ENCODE assay signal across 21 cellular contexts in the genomic region with DNA sequence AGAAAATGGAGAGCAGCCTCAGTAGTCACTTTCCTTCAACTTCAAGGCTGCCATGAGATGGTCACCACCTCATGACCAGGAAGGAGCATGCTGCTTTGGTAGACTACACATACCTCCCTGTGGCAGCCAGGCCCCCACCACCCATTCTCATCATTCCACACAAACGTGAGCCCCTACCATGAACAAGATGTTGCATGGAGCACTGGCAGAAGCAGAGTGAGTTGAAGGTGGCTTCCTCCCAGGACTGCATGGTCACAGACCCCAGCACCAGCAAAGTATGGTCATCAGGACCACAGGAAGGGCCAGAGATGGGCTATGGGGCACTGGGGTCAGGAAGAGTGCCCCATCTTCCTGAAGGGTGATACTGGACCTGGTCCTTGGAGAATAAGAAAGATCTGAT.
DNase-seq lines count a peak whose midpoint lies in the region; ATAC-seq and TF ChIP-seq lines count a peak whose summit lies in the region.
"Had no signal": no experiment of that assay in that cellular context is flagged by ENCODE, and none has a peak within 500 bp of the region (broad histone marks: within the 10 kb centered on the region; RNA-seq: fewer than 3 reads in every experiment).

No MANE protein-coding gene starts in this region.

- no peaks in the 10 kb centered on the region for H3K79me1 ChIP-seq in IMR-90 (ENCODE audit: low read depth in 1 of 2, low read length in 2 of 2)
- no peaks in the 10 kb centered on the region for H3K79me1 ChIP-seq in neuronal stem cell (ENCODE audit: low read depth, low read length)

- no CpG with 5 or more reads among the region's 1 CpG for WGBS in IMR-90 (ENCODE audit: extremely low coverage in 2 of 2, insufficient read length in 1 of 2), 2 experiments
- no CpG with 5 or more reads among the region's 1 CpG for WGBS in neuronal stem cell (ENCODE audit: extremely low coverage in 2 of 2, insufficient read length in 2 of 2, insufficient replicate concordance in 1 of 2), 2 donors
- 90 to 100% methylated on average over 1 of the region's 1 CpG for WGBS in thyroid gland, 2 donors
- 75 to 80% methylated on average over 1 of the region's 1 CpG for WGBS in body of pancreas, 2 donors

- no peak overlapping the region for H2AK9ac ChIP-seq in IMR-90 (replicated peaks; ENCODE audit: low read depth, low read length, poor library complexity)

- no peaks in the 10 kb centered on the region for H4K20me1 ChIP-seq in IMR-90 (ENCODE audit: insufficient read depth, low read length)
- H4K20me1 ChIP-seq: BLaER1 had no signal

- H4K91ac ChIP-seq in IMR-90 (ENCODE audit: insufficient read depth, low read depth, low read length) (no peak overlapping the region), neuronal stem cell (ENCODE audit: low read depth, low read length, poor library complexity) (peak overlapping the region; percentile 19)

- no peak overlapping the region for H4K5ac ChIP-seq in IMR-90 (ENCODE audit: low read depth, low read length)

- peak overlapping the region; percentile 46 for H2AFZ ChIP-seq in IMR-90 (replicated peaks; ENCODE audit: low read length, poor library complexity)
- no peak overlapping the region for H2AFZ ChIP-seq in neuronal stem cell (ENCODE audit: low read length)

- in situ Hi-C loops in IMR-90 (cut with MboI; ENCODE audit: low sequenced_read_pairs) = no loop called here

- no peaks in the 10 kb centered on the region for H3K9me3 Mint-ChIP-seq in natural killer cell treated with Interleukin-12 subunit alpha and Interleukin-12 subunit beta and Interleukin-15 and Interleukin-18, amount 100 ng/mL, for 72 hours
- H3K9me3 Mint-ChIP-seq in natural killer cell = no peaks in the 10 kb centered on the region
- H3K9me3 Mint-ChIP-seq: CD4-positive, CD25-positive, alpha-beta regulatory T cell; CD8-positive, alpha-beta memory T cell had no signal

- H3K18ac ChIP-seq in IMR-90 (ENCODE audit: low read depth, low read length) (no peak overlapping the region), neuronal stem cell (ENCODE audit: low read length) (no peak overlapping the region)

- H3K4me3 Mint-ChIP-seq in natural killer cell treated with Interleukin-12 subunit alpha and Interleukin-12 subunit beta and Interleukin-15 and Interleukin-18, amount 100 ng/mL, for 72 hours = no peak overlapping the region
- no peak overlapping the region for H3K4me3 Mint-ChIP-seq in natural killer cell
- H3K4me3 Mint-ChIP-seq: CD14-positive monocyte; CD4-positive, alpha-beta memory T cell; CD4-positive, CD25-positive, alpha-beta regulatory T cell; CD8-positive, alpha-beta memory T cell had no signal

- H3K4me2 ChIP-seq in IMR-90 (ENCODE audit: low read depth, low read length) (no peak overlapping the region), neuronal stem cell (ENCODE audit: insufficient read depth, low read length, poor library complexity, severe bottlenecking) (no peak overlapping the region)
- H3K4me2 ChIP-seq: BLaER1 had no signal

- dilution Hi-C loops in IMR-90 (cut with HindIII; ENCODE audit: low sequenced_read_pairs, unreplicated experiment) = no loop called here

- no peak overlapping the region for H3K27ac Mint-ChIP-seq in natural killer cell treated with Interleukin-12 subunit alpha and Interleukin-12 subunit beta and Interleukin-15 and Interleukin-18, amount 100 ng/mL, for 72 hours
- no peak overlapping the region for H3K27ac Mint-ChIP-seq in natural killer cell
- H3K27ac Mint-ChIP-seq: CD14-positive monocyte; CD4-positive, CD25-positive, alpha-beta regulatory T cell had no signal

- H2BK120ac ChIP-seq in IMR-90 (ENCODE audit: low read depth, low read length) (no peak overlapping the region), neuronal stem cell (ENCODE audit: low read depth, low read length) (no peak overlapping the region)

- no peaks in the 10 kb centered on the region for H3K9me1 ChIP-seq in IMR-90 (ENCODE audit: insufficient read depth, low read length)

- DNase-seq in natural killer cell treated with Interleukin-12 subunit alpha and Interleukin-12 subunit beta and Interleukin-15 and Interleukin-18, amount 100 ng/mL, for 72 hours (ENCODE audit: low spot score) = no peak
- DNase-seq in natural killer cell = no peak
- no peak for DNase-seq in IMR-90
- no peak for DNase-seq in neuronal stem cell (ENCODE audit: low spot score)
- DNase-seq in thyroid gland = no peak
- DNase-seq in NCI-H2081 (lab: John Stamatoyannopoulos, UW) = no peak
- no peak for DNase-seq in NCI-H2171 (lab: John Stamatoyannopoulos, UW)
- DNase-seq in body of pancreas = no peak
- DNase-seq: 8988T; ACHN; BE2C; C1 segment of cervical spinal cord; Calu3; CD4-positive, alpha-beta memory T cell; CD4-positive, CD25-positive, alpha-beta regulatory T cell; CD8-positive, alpha-beta memory T cell; COR-L47; DMS79 treated with DMSO at 0.1 percent for 48 hours; GF-D8 had no signal

- ATAC-seq in natural killer cell treated with Interleukin-12 subunit alpha and Interleukin-12 subunit beta and Interleukin-15 and Interleukin-18, amount 100 ng/mL, for 72 hours = peak; percentile 6 to 33
- no peak for ATAC-seq in natural killer cell
- ATAC-seq in IMR-90 (ENCODE audit: low read depth) = no peak
- ATAC-seq in body of pancreas = no peak

- H3K36me3 ChIP-seq in IMR-90 (ENCODE audit: control insufficient read depth, insufficient read depth, low read length) (no peaks in the 10 kb centered on the region), neuronal stem cell (replicated peaks in 1 of 2; ENCODE audit: control insufficient read depth in 2 of 2, insufficient read depth in 2 of 2, low read length in 2 of 2) (no peaks in the 10 kb centered on the region), thyroid gland (no peaks in the 10 kb centered on the region), body of pancreas (replicated peaks in 1 of 2; ENCODE audit: insufficient read depth in 1 of 2, low read depth in 2 of 2) (no peaks in the 10 kb centered on the region)
- H3K36me3 ChIP-seq: BE2C, BLaER1 had no signal

- CTCF ChIA-PET in IMR-90 (lab: Yijun Ruan, JAX) = no interaction called here

- H4K8ac ChIP-seq in IMR-90 (ENCODE audit: low read depth in 2 of 2, low read length in 2 of 2) (no peak overlapping the region), neuronal stem cell (ENCODE audit: low read depth, low read length) (no peak overlapping the region)

- no peak overlapping the region for H2BK20ac ChIP-seq in IMR-90 (ENCODE audit: low read depth, low read length)

- no peak overlapping the region for H3K56ac ChIP-seq in IMR-90 (ENCODE audit: extremely low read depth, insufficient read depth, low read length)

- no peak overlapping the region for H3K4ac ChIP-seq in IMR-90 (ENCODE audit: low read depth, low read length)
- no peak overlapping the region for H3K4ac ChIP-seq in neuronal stem cell (ENCODE audit: low read length)

- H3K27ac ChIP-seq in IMR-90 (ENCODE audit: insufficient read depth, low read length) = no peak overlapping the region
- no peak overlapping the region for H3K27ac ChIP-seq in neuronal stem cell (replicated peaks; ENCODE audit: low read length)
- H3K27ac ChIP-seq in thyroid gland = peak overlapping the region; percentile 19 to 86 (median 85)
- H3K27ac ChIP-seq in body of pancreas = no peak overlapping the region
- H3K27ac ChIP-seq: BLaER1 had no signal

- BruUV-seq in IMR-90 (replicated peaks; lab: Mats Ljungman, UMichigan) = no TSS peak

- POLR2A ChIA-PET in IMR-90 (lab: Charles Lee; ENCODE audit: unreplicated experiment) = no interaction called here

- intact Hi-C loops in natural killer cell (cut with micrococcal nuclease) = no loop called here
- intact Hi-C loops in IMR-90 (cut with micrococcal nuclease) = no loop called here
- intact Hi-C loops in thyroid gland (cut with DNase I) = no loop called here
- intact Hi-C loops in body of pancreas (cut with DNase I) = no loop called here

- H3K23ac ChIP-seq in IMR-90 (ENCODE audit: low read depth, low read length) (no peak overlapping the region), neuronal stem cell (ENCODE audit: low read depth, low read length, poor library complexity) (no peak overlapping the region)

- H3K9ac ChIP-seq in IMR-90 (ENCODE audit: low read depth, low read length) (no peak overlapping the region), neuronal stem cell (ENCODE audit: low read depth, low read length, poor library complexity) (no peak overlapping the region)
- H3K9ac ChIP-seq: BLaER1 had no signal

- TF ChIP-seq POLR2A in IMR-90 (IDR thresholded peaks at IDR 0.05; ENCODE audit: low read depth, low read length) (no peak), thyroid gland (IDR thresholded peaks at IDR 0.05) (no peak), body of pancreas (IDR thresholded peaks at IDR 0.05) (no peak)

- H3K4me1 ChIP-seq in IMR-90 (ENCODE audit: control insufficient read depth, insufficient read depth, low read length) (no peaks in the 10 kb centered on the region), neuronal stem cell (ENCODE audit: control insufficient read depth in 2 of 2, insufficient read depth in 1 of 2, low read depth in 1 of 2, low read length in 2 of 2) (no peaks in the 10 kb centered on the region), thyroid gland (peaks cover 34 to 57% of the 10 kb centered on the region in 2 donors), body of pancreas (no peaks in the 10 kb centered on the region)
- H3K4me1 ChIP-seq: BE2C, BLaER1 had no signal

- TF ChIP-seq CTCF in natural killer cell (IDR thresholded peaks at IDR 0.05) (no peak), IMR-90 (conservative IDR thresholded peaks at IDR 0.05; ENCODE audit: low read depth, low read length) (no peak), thyroid gland (IDR thresholded peaks at IDR 0.05) (no peak), body of pancreas (IDR thresholded peaks at IDR 0.05) (no peak)

- H3K27me3 ChIP-seq in IMR-90 (ENCODE audit: control insufficient read depth, insufficient read depth, low read length) (peaks cover 32% of the 10 kb centered on the region), neuronal stem cell (ENCODE audit: control insufficient read depth in 3 of 3, insufficient read depth in 3 of 3, low read depth in 1 of 3, low read length in 3 of 3) (peaks cover 0 to 12% (median 2%) of the 10 kb centered on the region in 3 experiments), thyroid gland (no peaks in the 10 kb centered on the region), body of pancreas (no peaks in the 10 kb centered on the region)
- H3K27me3 ChIP-seq: BLaER1 had no signal

- H3K14ac ChIP-seq in IMR-90 (replicated peaks; ENCODE audit: low read depth, low read length) (no peak overlapping the region), neuronal stem cell (ENCODE audit: low read length) (no peak overlapping the region)

- no peak overlapping the region for H2BK12ac ChIP-seq in neuronal stem cell (ENCODE audit: low read length)

- H3K9me3 ChIP-seq in IMR-90 (ENCODE audit: control insufficient read depth, insufficient read depth, low read length) (0 out of 2 replicates have a peak, but pooled peaks cover 2% of the 10 kb centered on the region), neuronal stem cell (replicated peaks in 1 of 2; ENCODE audit: control insufficient read depth in 2 of 2, insufficient read depth in 1 of 2, low read depth in 1 of 2, low read length in 2 of 2) (no peaks in the 10 kb centered on the region), thyroid gland (no peaks in the 10 kb centered on the region), body of pancreas (no peaks in the 10 kb centered on the region)
- H3K9me3 ChIP-seq: BE2C, BLaER1 had no signal

- no peak for TF ChIP-seq RAD21 in IMR-90 (IDR thresholded peaks at IDR 0.05; ENCODE audit: low read length)

- no peaks in the 10 kb centered on the region for H3K4me1 Mint-ChIP-seq in natural killer cell treated with Interleukin-12 subunit alpha and Interleukin-12 subunit beta and Interleukin-15 and Interleukin-18, amount 100 ng/mL, for 72 hours (ENCODE audit: low read depth in 2 of 2)
- H3K4me1 Mint-ChIP-seq in natural killer cell = no peaks in the 10 kb centered on the region
- H3K4me1 Mint-ChIP-seq: CD14-positive monocyte; CD4-positive, alpha-beta memory T cell; CD4-positive, CD25-positive, alpha-beta regulatory T cell; CD8-positive, alpha-beta memory T cell had no signal

- H2BK15ac ChIP-seq in IMR-90 (ENCODE audit: low read depth, low read length) (no peak overlapping the region), neuronal stem cell (ENCODE audit: low read length) (no peak overlapping the region)

- no peaks in the 10 kb centered on the region for H3K36me3 Mint-ChIP-seq in natural killer cell treated with Interleukin-12 subunit alpha and Interleukin-12 subunit beta and Interleukin-15 and Interleukin-18, amount 100 ng/mL, for 72 hours
- no peaks in the 10 kb centered on the region for H3K36me3 Mint-ChIP-seq in natural killer cell
- H3K36me3 Mint-ChIP-seq: CD14-positive monocyte; CD4-positive, alpha-beta memory T cell; CD4-positive, CD25-positive, alpha-beta regulatory T cell; CD8-positive, alpha-beta memory T cell had no signal

- H2BK5ac ChIP-seq in IMR-90 (ENCODE audit: low read depth, low read length, poor library complexity, severe bottlenecking) (no peak overlapping the region), neuronal stem cell (ENCODE audit: low read length) (no peak overlapping the region)

- peaks cover 16 to 33% of the 10 kb centered on the region in 2 donors for H3K27me3 Mint-ChIP-seq in natural killer cell treated with Interleukin-12 subunit alpha and Interleukin-12 subunit beta and Interleukin-15 and Interleukin-18, amount 100 ng/mL, for 72 hours
- peaks cover 9 to 19% of the 10 kb centered on the region in 2 donors for H3K27me3 Mint-ChIP-seq in natural killer cell (ENCODE audit: low read depth in 2 of 2)

- H3K4me3 ChIP-seq in IMR-90 (ENCODE audit: insufficient read depth, low read depth, low read length) (no peak overlapping the region), neuronal stem cell (ENCODE audit: low read length in 2 of 2) (no peak overlapping the region), thyroid gland (replicated peaks in 1 of 3) (no peak overlapping the region), body of pancreas (no peak overlapping the region)
- H3K4me3 ChIP-seq: BLaER1 had no signal

- H2AK5ac ChIP-seq in IMR-90 (ENCODE audit: low read depth, low read length) (no peak overlapping the region), neuronal stem cell (ENCODE audit: low read depth, low read length) (no peak overlapping the region)

Comparison
In these comparisons a context has a peak if more than half of its experiments do, and no peak if none do; other contexts are left out.
1. ATAC-seq: peak in natural killer cell treated with Interleukin-12 subunit alpha and Interleukin-12 subunit beta and Interleukin-15 and Interleukin-18, amount 100 ng/mL, for 72 hours (2 of 2); none in natural killer cell (0 of 3), IMR-90 (single experiment) and body of pancreas (single experiment).
2. H3K27ac ChIP-seq: peak in thyroid gland (3 of 3); none in IMR-90 (single experiment), neuronal stem cell (single experiment) and body of pancreas (0 of 4).